ENCODE assay signal across 8 cellular contexts in the genomic region with DNA sequence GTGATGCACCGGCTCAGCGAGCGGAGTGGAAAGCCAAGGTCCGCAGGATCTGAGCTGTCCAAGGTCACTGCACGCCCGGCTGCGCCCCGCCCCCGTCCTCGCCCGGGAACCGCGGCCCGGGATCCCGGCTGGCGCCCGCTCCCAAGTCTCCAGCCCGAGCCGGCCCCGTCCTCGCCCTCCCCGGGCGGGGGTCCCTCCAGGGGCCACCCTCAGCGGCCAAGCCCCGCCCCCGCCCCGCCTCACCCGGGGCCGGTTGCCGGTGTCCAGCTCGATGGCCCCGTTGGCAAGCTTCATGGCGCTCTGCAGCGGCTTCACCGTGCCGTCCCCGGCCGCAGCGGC. TPM values are rescaled to one million over a fixed set of nuclear protein-coding genes. Genes with fewer than 3 reads are reported as not detected.
DNase-seq lines count a peak whose midpoint lies in the region; ATAC-seq and TF ChIP-seq lines count a peak whose summit lies in the region.

No MANE protein-coding gene starts in this region.

- H3K4me1 ChIP-seq in gastroesophageal sphincter, result peaks cover 0 to 51% (median 27%) of the 10 kb centered on the region in 3 donors
- peaks cover 11% of the 10 kb centered on the region for H3K4me1 ChIP-seq in ovary (ENCODE audit: insufficient read depth)

- H3K9me3 Mint-ChIP-seq in activated T-cell treated with anti-CD3 and anti-CD28 coated beads, Interleukin-2, amount 50 U/mL, for 4 hours, result no peaks in the 10 kb centered on the region

- TF ChIP-seq CTCF in WI38 (IDR thresholded peaks at IDR 0.05; ENCODE audit: low read depth, low read length) (no peak), gastroesophageal sphincter (IDR thresholded peaks at IDR 0.05) (no peak), ovary (IDR thresholded peaks at IDR 0.05) (no peak)

- no peaks in the 10 kb centered on the region for H3K27me3 Mint-ChIP-seq in activated T-cell treated with anti-CD3 and anti-CD28 coated beads, Interleukin-2, amount 50 U/mL, for 4 hours (ENCODE audit: low read depth)

- intact Hi-C loops in ovary (cut with DNase I), result no loop called here

- no peaks in the 10 kb centered on the region for H3K27me3 ChIP-seq in gastroesophageal sphincter
- no peaks in the 10 kb centered on the region for H3K27me3 ChIP-seq in ovary

- H3K36me3 ChIP-seq in gastroesophageal sphincter, result peaks cover 0 to 37% of the 10 kb centered on the region in 2 donors
- no peaks in the 10 kb centered on the region for H3K36me3 ChIP-seq in ovary

- peak overlapping the region; percentile 79 for H3K4me3 Mint-ChIP-seq in activated T-cell treated with anti-CD3 and anti-CD28 coated beads, Interleukin-2, amount 50 U/mL, for 4 hours

- peaks cover 40% of the 10 kb centered on the region for H3K4me1 Mint-ChIP-seq in activated T-cell treated with anti-CD3 and anti-CD28 coated beads, Interleukin-2, amount 50 U/mL, for 4 hours (ENCODE audit: low read depth)

- H3K36me3 Mint-ChIP-seq in activated T-cell treated with anti-CD3 and anti-CD28 coated beads, Interleukin-2, amount 50 U/mL, for 4 hours (ENCODE audit: insufficient read depth), result peaks cover 12% of the 10 kb centered on the region

- no CpG with 5 or more reads among the region's 39 CpGs for WGBS in gastroesophageal sphincter (ENCODE audit: low coverage in 1 of 2), 2 donors
- WGBS in ovary, 3 donors, result 0 to 1% (median 0%) methylated on average over 17 to 39 of the region's 39 CpGs

- H3K4me3 ChIP-seq in WI38 (ENCODE audit: low read depth, low read length) (peak overlapping the region; percentile 84), gastroesophageal sphincter (peak overlapping the region; percentile 84 to 86), ovary (peak overlapping the region; percentile 94)

- TF ChIP-seq EP300 in gastroesophageal sphincter (IDR thresholded peaks at IDR 0.05) (no peak), ovary (IDR thresholded peaks at IDR 0.05) (no peak)

- H3K27ac ChIP-seq in gastroesophageal sphincter, result peak overlapping the region; percentile 90 to 94 (median 93)
- H3K27ac ChIP-seq in ovary, result peak overlapping the region; percentile 26 to 95

- peak in 1 of 2 donors; percentile 0 for ATAC-seq in activated T-cell treated with anti-CD3 and anti-CD28 coated beads, Interleukin-2, amount 50 U/mL, for 4 hours
- ATAC-seq in HG03025 (IDR thresholded peaks at IDR 0.05; ENCODE audit: low FRiP score, unreplicated experiment) (peak; percentile 12), gastroesophageal sphincter (peak; percentile 24)

- DNase-seq in activated T-cell treated with anti-CD3 and anti-CD28 coated beads, Interleukin-2, amount 50 U/mL, for 4 hours, result peak; percentile 24
- DNase-seq in activated T-cell treated with anti-CD3 and anti-CD28 coated beads, Interleukin-2, amount 50 U/mL, for 1 hour, result no peak
- DNase-seq in ovary (peak; percentile 51 to 85 (median 76)), DMS153 (lab: John Stamatoyannopoulos, UW) (no peak)
- DNase-seq in stimulated activated naive CD4-positive, alpha-beta T cell treated with Interleukin-2 at 50 U/mL for 16 hours (lab: John Stamatoyannopoulos, UW), result no peak

- H3K9me3 ChIP-seq in gastroesophageal sphincter, result no peaks in the 10 kb centered on the region
- no peaks in the 10 kb centered on the region for H3K9me3 ChIP-seq in ovary

- TF ChIP-seq POLR2A in gastroesophageal sphincter (IDR thresholded peaks at IDR 0.05) (no peak), ovary (IDR thresholded peaks at IDR 0.05) (no peak)

RNA-seq across cellular contexts. Expression of a gene that starts 0.2 kb away (rescaled TPM):
- total RNA-seq in activated T-cell treated with anti-CD3 and anti-CD28 coated beads, Interleukin-2, amount 50 U/mL, for 4 hours, result 1 to 10 TPM; 2.2 to 4.8 (median 2.9) TPM
- total RNA-seq in gastroesophageal sphincter (10 to 100 TPM in 1 of 4 donors, 1 to 10 TPM in 3; 4.4 to 10.1 (median 7.3) TPM), ovary (10 to 100 TPM in 4 of 7 donors, 1 to 10 TPM in 3; 4.2 to 15.5 (median 10.0) TPM)
- 1 to 10 TPM in 1 of 2 donors, under 1 TPM in 1; 0.50 to 9.7 TPM for polyA plus RNA-seq in ovary

RNA-seq across cellular contexts. Expression of a gene that starts 0.8 kb away (rescaled TPM):
- 10 to 100 TPM; 33.1 to 40.7 (median 35.5) TPM for total RNA-seq in activated T-cell treated with anti-CD3 and anti-CD28 coated beads, Interleukin-2, amount 50 U/mL, for 4 hours
- total RNA-seq in gastroesophageal sphincter (10 to 100 TPM; 16.7 to 45.8 (median 18.2) TPM), ovary (10 to 100 TPM; 21.7 to 39.9 (median 28.3) TPM)
- 10 to 100 TPM in 1 of 2 donors, 1 to 10 TPM in 1; 7.1 to 25.2 TPM for polyA plus RNA-seq in ovary

RNA-seq across cellular contexts. Expression of a gene that starts 19.0 kb away (rescaled TPM):
- 10 to 100 TPM; 13.6 to 16.4 (median 14.3) TPM for total RNA-seq in activated T-cell treated with anti-CD3 and anti-CD28 coated beads, Interleukin-2, amount 50 U/mL, for 4 hours
- total RNA-seq in gastroesophageal sphincter (10 to 100 TPM in 3 of 4 donors, 1 to 10 TPM in 1; 8.7 to 21.8 (median 13.2) TPM), ovary (10 to 100 TPM in 4 of 7 donors, 1 to 10 TPM in 3; 3.6 to 29.8 (median 11.1) TPM)
- 1 to 10 TPM in 1 of 2 donors, under 1 TPM in 1; 0.42 to 4.8 TPM for polyA plus RNA-seq in ovary

RNA-seq across cellular contexts. Expression of a gene that starts 34.0 kb away (rescaled TPM):
- total RNA-seq in activated T-cell treated with anti-CD3 and anti-CD28 coated beads, Interleukin-2, amount 50 U/mL, for 4 hours, result 10 to 100 TPM; 76.3 to 82.5 (median 81.9) TPM
- total RNA-seq in gastroesophageal sphincter (10 to 100 TPM; 24.1 to 44.0 (median 28.9) TPM), ovary (10 to 100 TPM; 22.8 to 62.1 (median 51.9) TPM)
- polyA plus RNA-seq in ovary, result 10 to 100 TPM; 16.9 to 54.5 TPM

Comparison
In these comparisons a context has a peak if more than half of its experiments do, and no peak if none do; other contexts are left out.
1. DNase-seq: peak in activated T-cell treated with anti-CD3 and anti-CD28 coated beads, Interleukin-2, amount 50 U/mL, for 4 hours (single experiment) and ovary (5 of 5); none in activated T-cell treated with anti-CD3 and anti-CD28 coated beads, Interleukin-2, amount 50 U/mL, for 1 hour (single experiment), stimulated activated naive CD4-positive, alpha-beta T cell treated with Interleukin-2 at 50 U/mL for 16 hours (single experiment) and DMS153 (single experiment).
2. Peak in every context shown above with its lines, with median percentiles within 50 percentile points of each other: H3K4me3 ChIP-seq.